ENCODE assay signal across 23 cellular contexts in the genomic region with DNA sequence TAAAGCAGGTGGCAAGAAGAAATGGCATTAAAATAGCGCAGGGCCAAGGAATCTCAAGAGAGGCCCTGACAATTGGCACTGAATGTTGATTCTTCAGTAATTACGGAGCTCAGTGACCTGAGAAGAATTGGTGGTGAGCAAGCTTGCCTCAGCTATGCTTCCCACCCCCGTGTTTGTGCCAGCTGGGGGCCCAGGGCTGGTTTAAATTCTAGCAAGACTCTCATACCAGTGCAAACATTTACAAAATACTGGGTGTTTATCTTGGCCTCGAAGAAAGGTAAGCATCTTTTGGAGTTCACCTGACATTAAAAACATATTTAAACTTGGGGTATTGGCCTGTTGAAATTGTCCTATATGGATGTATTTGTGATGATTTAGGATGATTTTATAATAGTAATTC.
"Had no signal": no experiment of that assay in that cellular context is flagged by ENCODE, and none has a peak within 500 bp of the region (broad histone marks: within the 10 kb centered on the region; RNA-seq: fewer than 3 reads in every experiment).

No MANE protein-coding gene starts in this region.

- H3K4me3 ChIP-seq: body of pancreas had no signal

- DNase-seq: activated CD4-positive, alpha-beta memory T cell treated with anti-CD3 and anti-CD28 coated beads for 36 hours; activated CD4-positive, alpha-beta T cell treated with anti-CD3 and anti-CD28 coated beads for 48 hours; activated CD4-positive, CD25-positive, alpha-beta regulatory T cell treated with anti-CD3 and anti-CD28 coated beads, Interleukin-2, amount 50 U/mL, for 72 hours; activated CD8-positive, alpha-beta memory T cell treated with anti-CD3 and anti-CD28 coated beads for 24 hours; activated gamma-delta T cell; activated naive CD4-positive, alpha-beta T cell treated with anti-CD3 and anti-CD28 coated beads, Interleukin-2, amount 10 ng/mL, durations not matched to agents 7 days and 5 days; activated naive CD8-positive, alpha-beta T cell treated with anti-CD3 and anti-CD28 coated beads for 36 hours; activated T-cell treated with anti-CD3 and anti-CD28 coated beads, Interleukin-2, amount 50 U/mL, for 4 hours; body of pancreas; central memory CD4-positive, alpha-beta T cell; KG1; NCI-H1092; NCI-H1417; NCI-H1930; NCI-H345; NCI-H510A treated with DMSO at 0.1 percent for 48 hours; NCI-H748 treated with DMSO at 0.1 percent for 48 hours; SIG-M5; T-helper 17 cell; T-helper 9 cell had no signal

- H3K27me3 Mint-ChIP-seq: activated CD4-positive, alpha-beta memory T cell treated with anti-CD3 and anti-CD28 coated beads for 36 hours; activated naive CD4-positive, alpha-beta T cell treated with anti-CD3 and anti-CD28 coated beads, Interleukin-2, amount 10 ng/mL, durations not matched to agents 7 days and 5 days; activated naive CD8-positive, alpha-beta T cell treated with anti-CD3 and anti-CD28 coated beads for 36 hours; IgD-negative memory B cell; T-helper 17 cell had no signal

- H3K9me3 ChIP-seq: body of pancreas had no signal

- H3K36me3 Mint-ChIP-seq: activated CD4-positive, alpha-beta memory T cell treated with anti-CD3 and anti-CD28 coated beads for 36 hours; activated naive CD4-positive, alpha-beta T cell treated with anti-CD3 and anti-CD28 coated beads, Interleukin-2, amount 10 ng/mL, durations not matched to agents 7 days and 5 days; IgD-negative memory B cell had no signal

- H3K4me1 ChIP-seq: body of pancreas had no signal

- H3K27ac Mint-ChIP-seq: activated CD4-positive, alpha-beta memory T cell treated with anti-CD3 and anti-CD28 coated beads for 36 hours; activated naive CD4-positive, alpha-beta T cell treated with anti-CD3 and anti-CD28 coated beads, Interleukin-2, amount 10 ng/mL, durations not matched to agents 7 days and 5 days; activated naive CD8-positive, alpha-beta T cell treated with anti-CD3 and anti-CD28 coated beads for 36 hours; IgD-negative memory B cell; T-helper 17 cell; WTC11 had no signal

- H3K9me3 Mint-ChIP-seq: activated CD4-positive, alpha-beta memory T cell treated with anti-CD3 and anti-CD28 coated beads for 36 hours; activated naive CD4-positive, alpha-beta T cell treated with anti-CD3 and anti-CD28 coated beads, Interleukin-2, amount 10 ng/mL, durations not matched to agents 7 days and 5 days had no signal

- H3K27ac ChIP-seq: body of pancreas had no signal

- H3K4me1 Mint-ChIP-seq: activated naive CD4-positive, alpha-beta T cell treated with anti-CD3 and anti-CD28 coated beads, Interleukin-2, amount 10 ng/mL, durations not matched to agents 7 days and 5 days; IgD-negative memory B cell; T-helper 17 cell had no signal

- H3K4me3 Mint-ChIP-seq: activated CD4-positive, alpha-beta memory T cell treated with anti-CD3 and anti-CD28 coated beads for 36 hours; activated naive CD4-positive, alpha-beta T cell treated with anti-CD3 and anti-CD28 coated beads, Interleukin-2, amount 10 ng/mL, durations not matched to agents 7 days and 5 days; activated naive CD8-positive, alpha-beta T cell treated with anti-CD3 and anti-CD28 coated beads for 36 hours; activated T-cell treated with anti-CD3 and anti-CD28 coated beads, Interleukin-2, amount 50 U/mL, for 4 hours; IgD-negative memory B cell; T-helper 17 cell; WTC11 had no signal

- H3K27me3 ChIP-seq: body of pancreas had no signal

- ATAC-seq: activated T-cell treated with anti-CD3 and anti-CD28 coated beads, Interleukin-2, amount 50 U/mL, for 4 hours; body of pancreas; T-helper 17 cell; WTC11 had no signal

- FAIRE-seq: bronchial epithelial cell had no signal
